8 cellular contexts compared by ENCODE assay signal in genomic region chr1:112466078-112466660, GRCh38. TPM values are rescaled to one million over a fixed set of nuclear protein-coding genes. Genes with fewer than 3 reads are reported as not detected.
A peak's percentile ranks its signal among the peaks of the same experiment; 100 is the strongest.
DNase-seq lines count a peak whose midpoint lies in the region; ATAC-seq, FAIRE-seq and TF ChIP-seq lines count a peak whose summit lies in the region.

No MANE protein-coding gene starts in this region.

- H3K36me3 Mint-ChIP-seq in WTC11 = no peaks in the 10 kb centered on the region

- CTCF ChIA-PET in WTC11 (lab: Charles Lee) = interaction anchor here (0.6 to 5.1 kb wide), 19 partner anchors 9 to 249 kb away, joined by 3 to 80 read pairs (median 5); partner anchors contain the start of genes CTTNBP2NL, PPM1J and WNT2B

- ATAC-seq in GM18907 (IDR thresholded peaks at IDR 0.05; ENCODE audit: unreplicated experiment) (peak; percentile 90), HG03139 (IDR thresholded peaks at IDR 0.05; ENCODE audit: unreplicated experiment) (peak; percentile 87), WTC11 (peak; percentile 85)

- DNase-seq in AG08396 (ENCODE audit: low spot score) (peak; percentile 88), NCI-H2196 treated with DMSO at 0.1 percent for 48 hours (lab: John Stamatoyannopoulos, UW; ENCODE audit: unreplicated experiment) (peak; percentile 86), WTC11 (ENCODE audit: low spot score) (peak; percentile 95), bronchial epithelial cell (ENCODE audit: low read depth) (peak; percentile 87), inferior parietal cortex (ENCODE audit: extremely low spot score) (peak; percentile 95)
- peak; percentile 66 to 88 for DNase-seq in stimulated activated CD4-positive, alpha-beta T cell treated with anti-CD3 and anti-CD28 coated beads, Interleukin-12 subunit alpha, Interleukin-12 subunit beta, amount 100 ng/mL, for 24 hours (ENCODE audit: low read depth in 2 of 2)

- TF ChIP-seq CTCF in WTC11 (IDR thresholded peaks at IDR 0.05) (peak; percentile 70), bronchial epithelial cell (IDR thresholded peaks at IDR 0.05; ENCODE audit: insufficient read depth, low read length, severe bottlenecking) (peak; percentile 85)

- H3K27me3 ChIP-seq in bronchial epithelial cell (ENCODE audit: control insufficient read depth, insufficient read depth, low read length) = no peaks in the 10 kb centered on the region

- peaks cover 30% of the 10 kb centered on the region for H3K4me1 Mint-ChIP-seq in WTC11

- H3K27ac Mint-ChIP-seq in WTC11 = no peak overlapping the region

- H3K4me3 Mint-ChIP-seq in WTC11 = peak overlapping the region; percentile 63

- peaks cover 24% of the 10 kb centered on the region for H3K27me3 Mint-ChIP-seq in WTC11 (ENCODE audit: low read depth)

- H3K4me3 ChIP-seq in bronchial epithelial cell (ENCODE audit: low read depth, low read length) = peak overlapping the region; percentile 33

- H3K9me3 Mint-ChIP-seq in WTC11 = no peaks in the 10 kb centered on the region

- FAIRE-seq in bronchial epithelial cell (lab: Jason Lieb, UNC) = no peak

- POLR2A ChIA-PET in WTC11 (lab: Charles Lee) = interaction anchor here (1.4 to 1.5 kb wide), 2 partner anchors 75 to 208 kb away, joined by 4 read pairs; partner anchors contain the start of gene MOV10

- H3K36me3 ChIP-seq in bronchial epithelial cell (ENCODE audit: control insufficient read depth, insufficient read depth, low read length) = no peaks in the 10 kb centered on the region

TF ChIP-seq in WTC11, 78 proteins besides CTCF, POLR2A, EP300 and RAD21 (continues in another document):
- TF ChIP-seq ZNF232 (CRISPR knock-in tag; IDR thresholded peaks at IDR 0.05) (peak; percentile 73; the same call in 1 of the 2 replicates), FOXK1 (CRISPR knock-in tag; IDR thresholded peaks at IDR 0.05) (peak; percentile 43), NFYB (CRISPR knock-in tag; conservative IDR thresholded peaks at IDR 0.05; ENCODE audit: low read depth) (no peak), HMGXB4 (CRISPR knock-in tag; IDR thresholded peaks at IDR 0.05) (peak; percentile 73; the same call in 1 of the 2 replicates), NFE2L1 (CRISPR knock-in tag; IDR thresholded peaks at IDR 0.05) (peak; percentile 78; the same call in 1 of the 2 replicates), PRDM15 (CRISPR knock-in tag; IDR thresholded peaks at IDR 0.05) (no peak), ETV6 (CRISPR knock-in tag; IDR thresholded peaks at IDR 0.05) (peak; percentile 57; the same call in 1 of the 2 replicates), MAX (CRISPR knock-in tag; IDR thresholded peaks at IDR 0.05) (peak; percentile 97), ZNF396 (CRISPR knock-in tag; IDR thresholded peaks at IDR 0.05; ENCODE audit: borderline replicate concordance) (no peak), USF1 (CRISPR knock-in tag; IDR thresholded peaks at IDR 0.05) (peak; percentile 63; the same call in 1 of the 2 replicates), SP1 (CRISPR knock-in tag; conservative IDR thresholded peaks at IDR 0.05) (peak; percentile 69), CREB1 (CRISPR knock-in tag; IDR thresholded peaks at IDR 0.05) (no peak), ZMAT4 (CRISPR knock-in tag; IDR thresholded peaks at IDR 0.05) (no peak), AR (CRISPR knock-in tag; IDR thresholded peaks at IDR 0.05) (no peak), JAZF1 (CRISPR knock-in tag; IDR thresholded peaks at IDR 0.05) (no peak), ZBTB21 (CRISPR knock-in tag; IDR thresholded peaks at IDR 0.05; ENCODE audit: borderline replicate concordance) (no peak), SMAD3 (CRISPR knock-in tag; IDR thresholded peaks at IDR 0.05; ENCODE audit: borderline replicate concordance) (0 out of 2 replicates have a peak, but pooled peaks have one; percentile 46)

RNA-seq across cellular contexts. Expression of gene WNT2B, which starts 42.6 kb away (rescaled TPM):
- total RNA-seq in WTC11 (2021) (1.0 to 1.2 TPM (median 1.0 TPM) in 3 replicates), bronchial epithelial cell (0.53 and 1.9 TPM in 2 replicates)

Comparison
In these comparisons a context has a peak if more than half of its experiments do, and no peak if none do; other contexts are left out.
1. Peak in every context shown above with its lines: DNase-seq, ATAC-seq and H3K4me3 ChIP-seq.